ENCODE assay signal across 24 cellular contexts in genomic region chr15:50275908-50276307, GRCh38. TPM values are rescaled to one million over a fixed set of nuclear protein-coding genes. Genes with fewer than 3 reads are reported as not detected.
"Had no signal": no experiment of that assay in that cellular context is flagged by ENCODE, and none has a peak within 500 bp of the region (broad histone marks: within the 10 kb centered on the region; RNA-seq: fewer than 3 reads in every experiment).

No MANE protein-coding gene starts in this region.

- H3K4me3 Mint-ChIP-seq: activated naive CD4-positive, alpha-beta T cell treated with anti-CD3 and anti-CD28 coated beads, Interleukin-2, amount 10 ng/mL, durations not matched to agents 7 days and 5 days; effector memory CD8-positive, alpha-beta T cell; naive B cell; stimulated activated memory B cell treated with anti-CD40 and anti-IgM and Interleukin-4, amounts not matched to agents 10 μg/mL and 1 μg/mL and 100 μg/mL, for 72 hours; type B pancreatic cell had no signal

- ATAC-seq: effector memory CD8-positive, alpha-beta T cell; left lung; sciatic nerve; stimulated activated memory B cell treated with anti-CD40 and anti-IgM and Interleukin-4, amounts not matched to agents 10 μg/mL and 1 μg/mL and 100 μg/mL, for 72 hours had no signal

- H3K36me3 Mint-ChIP-seq: type B pancreatic cell had no signal

- H3K36me3 ChIP-seq: adrenal gland, brain microvascular endothelial cell, colonic mucosa, thoracic aorta, vagina had no signal

- DNase-seq: activated CD4-positive, alpha-beta T cell treated with anti-CD3 and anti-CD28 coated beads, Interleukin-2, amount 50 U/mL, for 1 hour; activated naive CD4-positive, alpha-beta T cell treated with anti-CD3 and anti-CD28 coated beads, Interleukin-2, amount 10 ng/mL, durations not matched to agents 7 days and 5 days; adrenal gland; brain microvascular endothelial cell; colonic mucosa; dorsolateral prefrontal cortex; effector memory CD8-positive, alpha-beta T cell; glutamatergic neuron; hippocampal formation; kidney glomerular epithelial cell; left lung; naive B cell; posterior cingulate gyrus; small intestine; stimulated activated CD4-positive, alpha-beta T cell treated with anti-CD3 and anti-CD28 coated beads, Interleukin-2, amount 100 ng/mL, for 24 hours had no signal

- H3K4me1 Mint-ChIP-seq: activated naive CD4-positive, alpha-beta T cell treated with anti-CD3 and anti-CD28 coated beads, Interleukin-2, amount 10 ng/mL, durations not matched to agents 7 days and 5 days; naive B cell; stimulated activated memory B cell treated with anti-CD40 and anti-IgM and Interleukin-4, amounts not matched to agents 10 μg/mL and 1 μg/mL and 100 μg/mL, for 72 hours had no signal

- H3K9me3 ChIP-seq: adrenal gland, ascending aorta, colonic mucosa, esophagus muscularis mucosa, left lung, thoracic aorta, vagina had no signal

- H3K4me3 ChIP-seq: adrenal gland, ascending aorta, colonic mucosa, dorsolateral prefrontal cortex, esophagus muscularis mucosa, left lung, lung, thoracic aorta, vagina had no signal

- H3K27me3 Mint-ChIP-seq: activated naive CD4-positive, alpha-beta T cell treated with anti-CD3 and anti-CD28 coated beads, Interleukin-2, amount 10 ng/mL, durations not matched to agents 7 days and 5 days; effector memory CD8-positive, alpha-beta T cell; naive B cell; stimulated activated memory B cell treated with anti-CD40 and anti-IgM and Interleukin-4, amounts not matched to agents 10 μg/mL and 1 μg/mL and 100 μg/mL, for 72 hours; type B pancreatic cell had no signal

- H3K27me3 ChIP-seq: adrenal gland, ascending aorta, brain microvascular endothelial cell, colonic mucosa, dorsolateral prefrontal cortex, esophagus muscularis mucosa, left lung, vagina had no signal

- H3K4me1 ChIP-seq: adrenal gland, ascending aorta, colonic mucosa, esophagus muscularis mucosa, vagina had no signal

- H3K9me3 Mint-ChIP-seq: activated naive CD4-positive, alpha-beta T cell treated with anti-CD3 and anti-CD28 coated beads, Interleukin-2, amount 10 ng/mL, durations not matched to agents 7 days and 5 days; effector memory CD8-positive, alpha-beta T cell; naive B cell; stimulated activated memory B cell treated with anti-CD40 and anti-IgM and Interleukin-4, amounts not matched to agents 10 μg/mL and 1 μg/mL and 100 μg/mL, for 72 hours; type B pancreatic cell had no signal

- H3K27ac ChIP-seq: adrenal gland, ascending aorta, brain microvascular endothelial cell, colonic mucosa, dorsolateral prefrontal cortex, esophagus muscularis mucosa, thoracic aorta, vagina had no signal

- H3K27ac Mint-ChIP-seq: activated naive CD4-positive, alpha-beta T cell treated with anti-CD3 and anti-CD28 coated beads, Interleukin-2, amount 10 ng/mL, durations not matched to agents 7 days and 5 days; stimulated activated memory B cell treated with anti-CD40 and anti-IgM and Interleukin-4, amounts not matched to agents 10 μg/mL and 1 μg/mL and 100 μg/mL, for 72 hours; type B pancreatic cell had no signal

RNA-seq across cellular contexts. Expression of gene HDC, which starts 10.4 kb away (rescaled TPM):
- total RNA-seq: ascending aorta, endothelial cell of umbilical vein had no signal
